Comparison of ENCODE assay signal across 11 cellular contexts in the genomic region with DNA sequence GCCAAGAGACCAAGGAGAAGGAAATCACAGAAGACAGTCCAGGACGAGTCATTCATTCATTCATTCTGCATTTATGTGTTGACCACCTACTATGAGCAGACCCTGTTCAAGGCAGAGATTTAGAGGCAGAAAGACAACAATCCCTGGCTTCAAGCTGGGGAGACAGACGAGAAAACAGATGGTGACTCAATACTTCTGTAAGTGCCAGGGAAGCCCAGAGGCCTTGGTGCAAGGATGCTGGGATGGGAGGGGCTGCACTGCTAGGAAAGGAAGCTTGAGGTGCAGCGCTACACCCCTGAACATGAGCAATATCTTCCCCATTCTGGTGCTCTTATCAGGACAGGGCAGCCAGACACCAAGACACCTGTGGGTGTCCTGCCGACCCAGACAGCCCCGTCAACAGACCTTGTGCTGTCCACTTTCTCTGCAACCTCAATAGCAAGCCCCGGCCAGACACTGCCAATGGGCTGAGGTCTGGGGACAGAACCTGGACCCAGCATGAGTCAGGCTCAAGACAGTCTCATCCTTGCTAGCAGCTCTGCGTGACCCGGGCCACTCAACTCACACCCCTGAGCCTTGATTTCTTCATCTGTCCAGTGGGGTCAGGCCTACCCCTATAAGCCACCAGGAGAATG.
DNase-seq lines count a peak whose midpoint lies in the region; ATAC-seq, FAIRE-seq and TF ChIP-seq lines count a peak whose summit lies in the region.
"Had no signal": no experiment of that assay in that cellular context is flagged by ENCODE, and none has a peak within 500 bp of the region (broad histone marks: within the 10 kb centered on the region; RNA-seq: fewer than 3 reads in every experiment).

No MANE protein-coding gene starts in this region.

- H4K20me1 ChIP-seq in IMR-90 (ENCODE audit: insufficient read depth, low read length): no peaks in the 10 kb centered on the region
- H4K20me1 ChIP-seq in HepG2 (ENCODE audit: insufficient read depth, low read length): no peaks in the 10 kb centered on the region

- BruUV-seq in IMR-90 (replicated peaks; lab: Mats Ljungman, UMichigan) (no TSS peak), HepG2 (replicated peaks; lab: Mats Ljungman, UMichigan) (no TSS peak)

- peak overlapping the region; percentile 57 for H3K23ac ChIP-seq in IMR-90 (ENCODE audit: low read depth, low read length)

- H3K27me3 ChIP-seq in IMR-90 (ENCODE audit: control insufficient read depth, insufficient read depth, low read length) (no peaks in the 10 kb centered on the region), HepG2 (ENCODE audit: control insufficient read depth in 1 of 2, insufficient read depth in 2 of 2, low read length in 2 of 2) (peaks cover 0 to 5% of the 10 kb centered on the region in 2 experiments; a peak in 1 of 5 replicates), thoracic aorta (replicated peaks; ENCODE audit: insufficient read depth) (no peaks in the 10 kb centered on the region)

- H3K4me3 ChIP-seq in IMR-90 (ENCODE audit: insufficient read depth, low read depth, low read length): no peak overlapping the region
- peak overlapping the region; percentile 6 for H3K4me3 ChIP-seq in coronary artery
- H3K4me3 ChIP-seq in HepG2 (replicated peaks in 1 of 3; ENCODE audit: insufficient read depth in 1 of 3, low read depth in 2 of 3, low read length in 3 of 3): peak overlapping the region in 2 of 3 experiments; percentile 33 to 36; a peak in 4 of 6 replicates
- H3K4me3 ChIP-seq in thoracic aorta: no peak overlapping the region

- DNase-seq in IMR-90 (peak; percentile 50), coronary artery (ENCODE audit: low spot score) (no peak), HepG2 (ENCODE audit: low spot score) (no peak), thoracic aorta (ENCODE audit: low spot score) (no peak), HTR-8/SVneo (ENCODE audit: insufficient read length, low spot score) (no peak), NCI-H82 (lab: John Stamatoyannopoulos, UW) (no peak)
- DNase-seq: activated CD8-positive, alpha-beta T cell treated with anti-CD3 and anti-CD28 coated beads, Interleukin-2, amount 10 ng/mL, durations not matched to agents 7 days and 5 days; NCI-H1436 treated with DMSO at 0.1 percent for 48 hours had no signal

- H3K9ac ChIP-seq in IMR-90 (ENCODE audit: low read depth, low read length) (peak overlapping the region; percentile 2; the same call in 1 of the 2 replicates), HepG2 (ENCODE audit: insufficient read depth, low read depth, low read length) (no peak overlapping the region)

- peak overlapping the region; percentile 6; the same call in 1 of the 2 replicates for H3K56ac ChIP-seq in IMR-90 (ENCODE audit: extremely low read depth, insufficient read depth, low read length)

- POLR2A ChIA-PET in IMR-90 (lab: Charles Lee; ENCODE audit: unreplicated experiment): interaction anchor here (0.6 kb wide), 1 partner anchor 92 kb away, joined by 3 read pairs; no protein-coding TSS in a partner anchor
- POLR2A ChIA-PET in HepG2 (lab: Yijun Ruan, JAX): no interaction called here

- H4K8ac ChIP-seq in IMR-90 (ENCODE audit: low read depth in 2 of 2, low read length in 2 of 2): peak overlapping the region; percentile 26 to 82; a peak in 3 of 4 replicates

- peak overlapping the region; percentile 19 for H4K5ac ChIP-seq in IMR-90 (ENCODE audit: low read depth, low read length)

- CTCF ChIA-PET in IMR-90 (lab: Yijun Ruan, JAX): no interaction called here
- CTCF ChIA-PET in HepG2 (lab: Yijun Ruan, JAX; ENCODE audit: low intra/inter-chr PET ratio, low total read pairs): no interaction called here

- no peaks in the 10 kb centered on the region for H3K36me3 ChIP-seq in IMR-90 (ENCODE audit: control insufficient read depth, insufficient read depth, low read length)
- H3K36me3 ChIP-seq in HepG2 (replicated peaks in 1 of 2; ENCODE audit: control insufficient read depth in 1 of 2, insufficient read depth in 2 of 2, low read length in 2 of 2): no peaks in the 10 kb centered on the region
- H3K36me3 ChIP-seq in thoracic aorta: no peaks in the 10 kb centered on the region

- H3K14ac ChIP-seq in IMR-90 (replicated peaks; ENCODE audit: low read depth, low read length): peak overlapping the region; percentile 84

- peak overlapping the region; percentile 88 for H2BK120ac ChIP-seq in IMR-90 (ENCODE audit: low read depth, low read length)

- TF ChIP-seq POLR2A in IMR-90 (IDR thresholded peaks at IDR 0.05; ENCODE audit: low read depth, low read length) (no peak), HepG2 (IDR thresholded peaks at IDR 0.05; ENCODE audit: insufficient read depth in 1 of 2, low read depth in 2 of 2, low read length in 2 of 2) (no peak)

- H3K79me2 ChIP-seq in HepG2 (ENCODE audit: insufficient read depth, low read length): no peaks in the 10 kb centered on the region

- TF ChIP-seq EP300 in HepG2 (IDR thresholded peaks at IDR 0.05; ENCODE audit: low read depth in 2 of 2, low read length in 2 of 2) (no peak), HepG2 (CRISPR knock-in tag; IDR thresholded peaks at IDR 0.05; ENCODE audit: borderline replicate concordance) (no peak)

- H3K9me3 ChIP-seq in IMR-90 (ENCODE audit: control insufficient read depth, insufficient read depth, low read length) (no peaks in the 10 kb centered on the region), HepG2 (ENCODE audit: low read length) (no peaks in the 10 kb centered on the region), thoracic aorta (no peaks in the 10 kb centered on the region)

- peak overlapping the region; percentile 59 for H2AFZ ChIP-seq in IMR-90 (replicated peaks; ENCODE audit: low read length, poor library complexity)
- H2AFZ ChIP-seq in HepG2 (ENCODE audit: low read length): no peak overlapping the region

- in situ Hi-C loops in IMR-90 (cut with MboI; ENCODE audit: low sequenced_read_pairs) (no loop called here), HepG2 (cut with HindIII; ENCODE audit: extremely low pct_ligation_motif_present, low pct_unique_long_range_greater_than_20kb) (no loop called here)

- H2BK5ac ChIP-seq in IMR-90 (ENCODE audit: low read depth, low read length, poor library complexity, severe bottlenecking): peak overlapping the region; percentile 64

- peak overlapping the region; percentile 9; the same call in 2 of the 3 replicates for H2BK15ac ChIP-seq in IMR-90 (ENCODE audit: low read depth, low read length)

- peak overlapping the region; percentile 84 for H4K91ac ChIP-seq in IMR-90 (ENCODE audit: insufficient read depth, low read depth, low read length)

- TF ChIP-seq CTCF in IMR-90 (conservative IDR thresholded peaks at IDR 0.05; ENCODE audit: low read depth, low read length) (no peak), coronary artery (IDR thresholded peaks at IDR 0.05) (no peak), HepG2 (CRISPR knock-in tag; IDR thresholded peaks at IDR 0.05) (no peak), thoracic aorta (IDR thresholded peaks at IDR 0.05) (no peak)

- H3K27ac ChIP-seq in IMR-90 (ENCODE audit: insufficient read depth, low read length) (peak overlapping the region; percentile 62), coronary artery (peak overlapping the region; percentile 58 to 83), HepG2 (ENCODE audit: extremely low read length, insufficient read depth, low read length) (no peak overlapping the region), thoracic aorta (peak overlapping the region; percentile 69 to 73)

- no peak for FAIRE-seq in HepG2 (lab: Jason Lieb, UNC)
- no peak for FAIRE-seq in HTR-8/SVneo (lab: Jason Lieb, UNC)
- FAIRE-seq: kidney had no signal

- H3K4ac ChIP-seq in IMR-90 (ENCODE audit: low read depth, low read length): peak overlapping the region; percentile 86

- no peaks in the 10 kb centered on the region for H3K79me1 ChIP-seq in IMR-90 (ENCODE audit: low read depth in 1 of 2, low read length in 2 of 2)

- ATAC-seq in IMR-90 (ENCODE audit: low read depth) (peak; percentile 28), HepG2 (peak; percentile 51), thoracic aorta (ENCODE audit: insufficient number of reproducible peaks, low FRiP score, low read depth) (no peak), HG02970 (IDR thresholded peaks at IDR 0.05; ENCODE audit: low FRiP score, unreplicated experiment) (no peak)
- no peak for ATAC-seq in activated CD4-positive, CD25-positive, alpha-beta regulatory T cell treated with anti-CD3 and anti-CD28 coated beads, Interleukin-2, amount 50 U/mL, for 24 hours
- ATAC-seq: activated CD8-positive, alpha-beta T cell treated with anti-CD3 and anti-CD28 coated beads, Interleukin-2, amount 10 ng/mL, durations not matched to agents 7 days and 5 days had no signal

- WGBS in IMR-90 (ENCODE audit: extremely low coverage in 2 of 2, insufficient read length in 1 of 2), 2 experiments: 73% methylated on average over 4 of the region's 8 CpGs; no CpG with 5 or more reads in 1 of the 2 experiments
- WGBS in HepG2 (ENCODE audit: low lambda C conversion rate): 39% methylated on average over 5 of the region's 8 CpGs

- H2AK5ac ChIP-seq in IMR-90 (ENCODE audit: low read depth, low read length): peak overlapping the region; percentile 79

- TF ChIP-seq RAD21 in IMR-90 (IDR thresholded peaks at IDR 0.05; ENCODE audit: low read length): no peak
- TF ChIP-seq RAD21 in HepG2 (CRISPR knock-in tag; IDR thresholded peaks at IDR 0.05): no peak

- peak overlapping the region; percentile 59 for H3K18ac ChIP-seq in IMR-90 (ENCODE audit: low read depth, low read length)

- intact Hi-C loops in IMR-90 (cut with micrococcal nuclease): loop anchor here (1.0 to 10.0 kb wide), 4 partner anchors 45 to 147 kb away; no protein-coding TSS in a partner anchor
- intact Hi-C loops in HepG2 (cut with micrococcal nuclease; ENCODE audit: unreplicated experiment): no loop called here

- H3K4me1 ChIP-seq in IMR-90 (ENCODE audit: control insufficient read depth, insufficient read depth, low read length) (peaks cover 18% of the 10 kb centered on the region), HepG2 (ENCODE audit: insufficient read depth, low read length) (peaks cover 17% of the 10 kb centered on the region), thoracic aorta (ENCODE audit: control insufficient read depth in 1 of 2, low read depth in 2 of 2) (peaks cover 31 to 65% of the 10 kb centered on the region in 2 donors)

- H2BK20ac ChIP-seq in IMR-90 (ENCODE audit: low read depth, low read length): peak overlapping the region; percentile 96

- H3K9me1 ChIP-seq in IMR-90 (ENCODE audit: insufficient read depth, low read length): peaks cover 16% of the 10 kb centered on the region

- peak overlapping the region; percentile 1; the same call in 1 of the 2 replicates for H3K4me2 ChIP-seq in IMR-90 (ENCODE audit: low read depth, low read length)
- peak overlapping the region; percentile 69 for H3K4me2 ChIP-seq in HepG2 (ENCODE audit: low read depth, low read length)

- dilution Hi-C loops in IMR-90 (cut with HindIII; ENCODE audit: low sequenced_read_pairs, unreplicated experiment): no loop called here

- peak overlapping the region; percentile 75 for H2AK9ac ChIP-seq in IMR-90 (replicated peaks; ENCODE audit: low read depth, low read length, poor library complexity)

TF ChIP-seq in IMR-90, 13 proteins besides CTCF, POLR2A, EP300 and RAD21 (continues in another document):
- no peak for TF ChIP-seq CHD1 (IDR thresholded peaks at IDR 0.05; ENCODE audit: low read depth, low read length)

TF ChIP-seq in HepG2, 621 proteins besides CTCF, POLR2A, EP300 and RAD21 (continues in another document):
- no peak for TF ChIP-seq EZH2 (conservative IDR thresholded peaks at IDR 0.05; ENCODE audit: low read depth, low read length)

Comparison
In these comparisons a context has a peak if more than half of its experiments do, and no peak if none do; other contexts are left out.
1. ATAC-seq: peak in IMR-90 (single experiment) and HepG2 (single experiment); none in thoracic aorta (single experiment), HG02970 (single experiment) and activated CD4-positive, CD25-positive, alpha-beta regulatory T cell treated with anti-CD3 and anti-CD28 coated beads, Interleukin-2, amount 50 U/mL, for 24 hours (0 of 2).
2. H3K4me3 ChIP-seq: peak in coronary artery (single experiment) and HepG2 (2 of 3); none in IMR-90 (single experiment) and thoracic aorta (single experiment).